In the genomic region with DNA sequence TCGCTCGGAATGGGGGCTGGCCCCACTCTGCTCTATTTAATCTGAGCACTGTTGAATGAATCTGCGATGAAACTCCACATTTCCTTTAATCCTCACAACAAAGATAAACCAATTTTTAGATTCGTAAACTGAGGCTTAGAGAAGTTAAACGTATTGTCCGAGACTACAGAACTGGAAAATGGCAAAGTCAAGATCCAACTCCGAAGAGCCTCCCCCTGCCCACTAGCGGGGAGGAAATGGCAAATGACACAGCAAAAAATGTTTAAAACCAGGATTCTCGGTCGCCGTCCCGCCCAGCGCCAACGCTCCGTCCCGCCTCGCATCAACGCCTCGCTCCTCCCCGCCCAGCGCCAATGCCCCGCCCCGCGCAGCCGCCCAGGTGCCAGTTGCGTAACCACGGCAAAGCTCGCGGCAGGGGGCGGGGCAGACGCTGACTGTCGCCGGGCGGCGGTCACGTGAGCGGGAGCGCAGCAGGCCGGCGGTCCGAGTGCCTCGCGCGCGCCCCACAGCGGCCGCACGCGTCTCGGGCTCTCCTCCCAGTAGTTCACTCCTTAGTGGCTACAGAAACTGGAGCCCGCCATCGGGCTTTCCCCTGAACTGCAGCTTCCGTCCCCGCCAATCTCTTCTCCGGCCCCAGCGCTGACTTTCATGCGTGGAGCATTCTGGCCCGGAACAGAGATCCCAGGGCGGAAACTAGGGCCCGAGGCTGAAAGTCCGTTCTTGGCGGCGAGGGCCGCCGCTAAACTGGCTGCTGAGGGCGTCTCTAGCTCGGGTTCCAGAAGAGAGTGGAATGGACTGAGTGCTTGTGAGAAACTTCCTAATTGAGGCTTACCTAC, we compare ENCODE assay signal across 8 cellular contexts. TPM values are rescaled to one million over a fixed set of nuclear protein-coding genes. Genes with fewer than 3 reads are reported as not detected.
DNase-seq lines count a peak whose midpoint lies in the region; TF ChIP-seq lines count a peak whose summit lies in the region.

No MANE protein-coding gene starts in this region.

- H3T11ph ChIP-seq in H9 (ENCODE audit: low read length) = no peak overlapping the region

- H3K18ac ChIP-seq in H9 (ENCODE audit: insufficient read length, low read depth, low read length) = peak overlapping the region; percentile 94

- intact Hi-C loops in stomach (cut with DNase I; ENCODE audit: low total_unique reads) = no loop called here

- H3K56ac ChIP-seq in H9 (ENCODE audit: insufficient read length, low read depth, low read length) = no peak overlapping the region

- no peaks in the 10 kb centered on the region for H3K27me3 ChIP-seq in H9 (ENCODE audit: insufficient read depth, low read length)
- no peaks in the 10 kb centered on the region for H3K27me3 ChIP-seq in stomach

- H4K8ac ChIP-seq in H9 (replicated peaks; ENCODE audit: insufficient read length, low read depth, low read length) = no peak overlapping the region

- peak overlapping the region; percentile 96 to 99 (median 98) for H3K27ac Mint-ChIP-seq in H9
- H3K27ac Mint-ChIP-seq in neural crest cell (ENCODE audit: unreplicated experiment) = peak overlapping the region; percentile 99

- H3K4me1 Mint-ChIP-seq in H9 = peaks cover 22 to 34% of the 10 kb centered on the region in 2 experiments
- H3K4me1 Mint-ChIP-seq in neural crest cell = peaks cover 27% of the 10 kb centered on the region

- peaks cover 0 to 12% (median 12%) of the 10 kb centered on the region in 3 experiments; a peak in 5 of 7 replicates for H3K36me3 Mint-ChIP-seq in H9 (ENCODE audit: insufficient read depth in 1 of 3, low read depth in 3 of 3)
- peaks cover 5% of the 10 kb centered on the region for H3K36me3 Mint-ChIP-seq in neural crest cell (ENCODE audit: low read depth)

- no peaks in the 10 kb centered on the region for H3K27me3 Mint-ChIP-seq in H9 (ENCODE audit: low read depth)
- no peaks in the 10 kb centered on the region for H3K27me3 Mint-ChIP-seq in neural crest cell (ENCODE audit: low read depth)

- no peak overlapping the region; the same call in 1 of the 2 replicates for H3K4ac ChIP-seq in H9 (ENCODE audit: low read depth, low read length)

- TF ChIP-seq POLR2A in Raji (IDR thresholded peaks at IDR 0.05; ENCODE audit: insufficient read depth, low read depth, low read length) (peak; percentile 93), stomach (IDR thresholded peaks at IDR 0.05) (peak in 1 of 4 donors; percentile 39)

- peaks cover 3% of the 10 kb centered on the region; the same call in 1 of the 2 replicates for H3K4me1 ChIP-seq in H9 (ENCODE audit: insufficient read depth, low read length)
- peaks cover 5 to 22% (median 12%) of the 10 kb centered on the region in 4 donors for H3K4me1 ChIP-seq in stomach

- H2BK120ac ChIP-seq in H9 (ENCODE audit: low read depth, low read length, poor library complexity, severe bottlenecking) = no peak overlapping the region

- H3K4me3 ChIP-seq in stomach = peak overlapping the region; percentile 38 to 53 (median 50)

- peak; percentile 95 for TF ChIP-seq CTCF in H9 (conservative IDR thresholded peaks at IDR 0.05)
- TF ChIP-seq CTCF in neural crest cell (conservative IDR thresholded peaks at IDR 0.05) = peak; percentile 99
- peak in 5 of 7 experiments; percentile 64 to 92 (median 82) for TF ChIP-seq CTCF in stomach (IDR thresholded peaks at IDR 0.05)

- peaks cover 0 to 3% of the 10 kb centered on the region in 2 experiments; a peak in 2 of 5 replicates for H3K9me3 Mint-ChIP-seq in H9
- peaks cover 1% of the 10 kb centered on the region for H3K9me3 Mint-ChIP-seq in neural crest cell

- no peak overlapping the region for H2AK5ac ChIP-seq in H9 (ENCODE audit: insufficient read length, low read length)

- H3K4me2 ChIP-seq in H9 (ENCODE audit: insufficient read depth, insufficient read length, low read length) = peak overlapping the region; percentile 67

- no peak overlapping the region for H2BK20ac ChIP-seq in H9 (ENCODE audit: low read depth, low read length, poor library complexity, severe bottlenecking)

- H3K9me3 ChIP-seq in H9 (ENCODE audit: control insufficient read depth, low read depth, low read length) (no peaks in the 10 kb centered on the region), stomach (no peaks in the 10 kb centered on the region)

- no peaks in the 10 kb centered on the region for H3K36me3 ChIP-seq in stomach

- H3K4me3 Mint-ChIP-seq in H9 (peak overlapping the region; percentile 57 to 79), neural crest cell (peak overlapping the region; percentile 84)

- no peaks in the 10 kb centered on the region for H3K79me2 ChIP-seq in H9 (ENCODE audit: insufficient read depth, low read length)

- peak overlapping the region; percentile 51 for H2BK12ac ChIP-seq in H9 (ENCODE audit: insufficient read length, low read depth, low read length)

- peak overlapping the region; percentile 92 for H3K14ac ChIP-seq in H9 (ENCODE audit: insufficient read depth, low read length)

- H3K27ac ChIP-seq in H9 (ENCODE audit: insufficient read length, low read depth, low read length) (peak overlapping the region; percentile 84), stomach (peak overlapping the region; percentile 90 to 95 (median 93))

- H3K9ac ChIP-seq in H9 (ENCODE audit: extremely low read depth, insufficient read length, low read length) = peak overlapping the region; percentile 77

- no peak for TF ChIP-seq EP300 in stomach (IDR thresholded peaks at IDR 0.05)

- DNase-seq in GDM1 (lab: John Stamatoyannopoulos, UW) (peak; percentile 99), H9 (peak; percentile 99), M059J (ENCODE audit: low read depth) (peak; percentile 91), fibroblast of the conjunctiva (ENCODE audit: low read depth) (peak; percentile 94), neural crest cell (ENCODE audit: low read depth, low spot score) (peak; percentile 99), stomach (peak; percentile 99)
- peak; percentile 100 for DNase-seq in activated effector memory CD4-positive, alpha-beta T cell treated with anti-CD3 and anti-CD28 coated beads, Interleukin-2, amount 50 U/mL, for 16 hours

- peaks cover 6% of the 10 kb centered on the region for H3K23me2 ChIP-seq in H9 (ENCODE audit: insufficient read length, low read depth, low read length, poor library complexity, severe bottlenecking)

- H3K23ac ChIP-seq in H9 (ENCODE audit: insufficient read length, low read depth, low read length) = no peak overlapping the region

- no CpG with 5 or more reads among the region's 67 CpGs for WGBS in H9 (ENCODE audit: extremely low coverage, insufficient read length, low lambda C conversion rate)
- 1 to 2% (median 1%) methylated on average over 33 to 67 of the region's 67 CpGs for WGBS in stomach, 5 donors

- peak overlapping the region; percentile 1 for H2BK5ac ChIP-seq in H9 (ENCODE audit: insufficient read length, low read length)

- H3K79me1 ChIP-seq in H9 (ENCODE audit: insufficient read depth, low read depth, low read length, poor library complexity, severe bottlenecking) = no peaks in the 10 kb centered on the region

- H2BK15ac ChIP-seq in H9 (ENCODE audit: low read depth, low read length) = no peak overlapping the region

- no peak overlapping the region for H4K5ac ChIP-seq in H9 (ENCODE audit: insufficient read length, low read depth, low read length)

- no peak overlapping the region for H4K91ac ChIP-seq in H9 (ENCODE audit: insufficient read length, low read depth, low read length)

- no peak overlapping the region for H2AFZ ChIP-seq in H9 (ENCODE audit: low read length)

- no peaks in the 10 kb centered on the region for H4K20me1 ChIP-seq in H9 (ENCODE audit: control insufficient read depth, insufficient read depth, insufficient read length)

RNA-seq across cellular contexts. Expression of a gene that starts 13.6 kb away (rescaled TPM):
- 2.1 and 2.6 TPM in 2 replicates for total RNA-seq in H9 (2021)
- total RNA-seq in M059J (2014; rRNA removed; shearing (Covaris generic)) = 3.6 and 11.0 TPM in 2 replicates
- total RNA-seq in neural crest cell = 4.8 and 5.2 TPM in 2 replicates
- 10 to 100 TPM in 1 of 5 donors, 1 to 10 TPM in 3, not detected in 1; 5.3 to 20.4 (median 9.0) TPM for total RNA-seq in stomach
- 10 to 100 TPM in 1 of 3 donors, 1 to 10 TPM in 2; 8.0 to 11.0 (median 9.0) TPM for polyA plus RNA-seq in stomach

RNA-seq across cellular contexts. Expression of a gene that starts 17.9 kb away (rescaled TPM):
- 13.7 and 16.3 TPM in 2 replicates for total RNA-seq in H9 (2021)
- total RNA-seq in M059J (2014; rRNA removed; shearing (Covaris generic)) = 6.1 and 7.7 TPM in 2 replicates
- 6.2 and 7.0 TPM in 2 replicates for total RNA-seq in neural crest cell
- 10 to 100 TPM in 1 of 5 donors, 1 to 10 TPM in 3, not detected in 1; 5.1 to 24.0 (median 6.0) TPM for total RNA-seq in stomach
- polyA plus RNA-seq in stomach = 10 to 100 TPM in 2 of 3 donors, 1 to 10 TPM in 1; 9.9 to 13.4 (median 11.2) TPM

RNA-seq across cellular contexts. Expression of a gene that starts 23.4 kb away (rescaled TPM):
- 165 and 166 TPM in 2 replicates for total RNA-seq in H9 (2021)
- 29.1 and 30.0 TPM in 2 replicates for total RNA-seq in M059J (2014; rRNA removed; shearing (Covaris generic))
- 67.5 and 68.4 TPM in 2 replicates for total RNA-seq in neural crest cell
- total RNA-seq in stomach = 10 to 100 TPM in 2 of 5 donors, 1 to 10 TPM in 3; 2.3 to 62.9 (median 8.6) TPM
- polyA plus RNA-seq in stomach = 10 to 100 TPM in 2 of 3 donors, 1 to 10 TPM in 1; 9.3 to 19.7 (median 10.1) TPM

RNA-seq across cellular contexts. Expression of a gene that starts 23.7 kb away (rescaled TPM):
- 1,177 and 1,211 TPM in 2 replicates for total RNA-seq in H9 (2021)
- 1,942 and 2,129 TPM in 2 replicates for total RNA-seq in M059J (2014; rRNA removed; shearing (Covaris generic))
- 685 and 713 TPM in 2 replicates for total RNA-seq in neural crest cell
- 100 to 1,000 TPM; 131 to 359 (median 268) TPM for total RNA-seq in stomach
- 100 to 1,000 TPM; 403 to 526 (median 504) TPM for polyA plus RNA-seq in stomach

RNA-seq across cellular contexts. Expression of a gene that starts 36.8 kb away (rescaled TPM):
- total RNA-seq in H9 (2021) = 97.9 and 103 TPM in 2 replicates
- 3.9 and 25.0 TPM in 2 replicates for total RNA-seq in M059J (2014; rRNA removed; shearing (Covaris generic))
- total RNA-seq in neural crest cell = 118 and 122 TPM in 2 replicates
- total RNA-seq in stomach = 100 to 1,000 TPM in 3 of 5 donors, 10 to 100 TPM in 2; 23.3 to 694 (median 291) TPM
- 10 to 100 TPM; 44.4 to 57.4 (median 48.8) TPM for polyA plus RNA-seq in stomach

Comparison
In these comparisons a context has a peak if more than half of its experiments do, and no peak if none do; other contexts are left out.
1. Peak in every context shown above with its lines: DNase-seq, H3K4me3 ChIP-seq and H3K27ac ChIP-seq.